Comparison of ENCODE assay signal across 21 cellular contexts in genomic region chr3:196849180-196849721, GRCh38. TPM values are rescaled to one million over a fixed set of nuclear protein-coding genes. Genes with fewer than 3 reads are reported as not detected.
DNase-seq lines count a peak whose midpoint lies in the region; ATAC-seq, FAIRE-seq and TF ChIP-seq lines count a peak whose summit lies in the region.
"Had no signal": no experiment of that assay in that cellular context is flagged by ENCODE, and none has a peak within 500 bp of the region (broad histone marks: within the 10 kb centered on the region; RNA-seq: fewer than 3 reads in every experiment).

No MANE protein-coding gene starts in this region.

- H3K9ac ChIP-seq in K562 (ENCODE audit: insufficient read depth in 1 of 2, low read depth in 2 of 2, low read length in 2 of 2), result peak overlapping the region; percentile 46 to 72; a peak in 3 of 4 replicates
- H3K9ac ChIP-seq: GM23248 had no signal

- intact Hi-C loops in K562 (cut with micrococcal nuclease), result no loop called here

- TF ChIP-seq EP300 in K562 (IDR thresholded peaks at IDR 0.05; ENCODE audit: low read length), result no peak

- no peak for TF ChIP-seq CTCF in K562 (IDR thresholded peaks at IDR 0.05 in 2 of 3, conservative IDR thresholded peaks at IDR 0.05 in 1 of 3; ENCODE audit: insufficient read depth in 2 of 3, low read depth in 1 of 3, low read length in 3 of 3)

- CTCF ChIA-PET in K562 (lab: Yijun Ruan, JAX; ENCODE audit: low intra/inter-chr PET ratio), result no interaction called here

- POLR2A ChIA-PET in K562 (lab: Yijun Ruan, JAX), result interaction anchor here (1.6 kb wide), 1 partner anchor 19 kb away, joined by 5 read pairs; the partner anchor contains the start of gene SENP5

- peak overlapping the region; percentile 59; the same call in 2 of the 3 replicates for H3K27ac ChIP-seq in K562 (ENCODE audit: extremely low read depth, low read depth, low read length)
- H3K27ac ChIP-seq: C4-2B, GM23248 had no signal

- peak; percentile 77 for DNase-seq in NCI-H82 (lab: John Stamatoyannopoulos, UW)
- DNase-seq in NCI-H82 treated with DMSO at 0.1 percent for 48 hours (lab: John Stamatoyannopoulos, UW; ENCODE audit: unreplicated experiment), result no peak
- DNase-seq in EH (ENCODE audit: low read depth), result peak; percentile 22
- DNase-seq in NCI-H524 treated with DMSO at 0.1 percent for 48 hours (lab: John Stamatoyannopoulos, UW), result peak; percentile 63
- DNase-seq in K562 (ENCODE audit: extremely low read depth in 1 of 4, low spot score in 3 of 4), result peak in 2 of 4 experiments; percentile 17 to 45
- no peak for DNase-seq in activated effector memory CD4-positive, alpha-beta T cell treated with Interleukin-2 at 50 U/mL for 16 hours
- DNase-seq: Caco-2; CD4-positive, alpha-beta T cell; DMS79 treated with DMSO at 0.1 percent for 48 hours; EL; GM23248; IMR-90; KBM-7 had no signal

- peak overlapping the region; percentile 93 for H2AFZ ChIP-seq in K562 (ENCODE audit: low read depth, low read length)
- H2AFZ ChIP-seq: GM23248 had no signal

- H3K9me3 ChIP-seq in K562 (replicated peaks; ENCODE audit: control insufficient read depth, insufficient read depth, low read depth, low read length), result no peaks in the 10 kb centered on the region

- no peaks in the 10 kb centered on the region for H3K27me3 ChIP-seq in K562 (ENCODE audit: control insufficient read depth in 2 of 2, insufficient read depth in 2 of 2, low read length in 2 of 2)

- no peak for FAIRE-seq in K562 (lab: Jason Lieb, UNC)
- FAIRE-seq: D721Med, GM12891, GM19239, HTR-8/SVneo had no signal

- TSS peak; percentile 69 for BruUV-seq in K562 (replicated peaks; lab: Mats Ljungman, UMichigan)

- 0 out of 2 replicates have a peak, but pooled peaks have one; percentile 27 for TF ChIP-seq POLR2A in K562 (conservative IDR thresholded peaks at IDR 0.05)

- in situ Hi-C loops in K562 (cut with MboI), result no loop called here

- peak; percentile 61 for ATAC-seq in K562
- no peak for ATAC-seq in GM21367 (IDR thresholded peaks at IDR 0.05; ENCODE audit: unreplicated experiment)
- no peak for ATAC-seq in HG03442 (IDR thresholded peaks at IDR 0.05; ENCODE audit: unreplicated experiment)

- H3K36me3 ChIP-seq in K562 (ENCODE audit: control insufficient read depth, insufficient read depth, low read length), result no peaks in the 10 kb centered on the region
- H3K36me3 ChIP-seq: HAP-1 had no signal

- WGBS in K562 (ENCODE audit: insufficient coverage, low coverage, missing lambda C conversion rate), result 43% methylated on average over 10 of the region's 10 CpGs

- peaks cover 7 to 13% of the 10 kb centered on the region in 2 experiments; a peak in 3 of 5 replicates for H3K4me1 ChIP-seq in K562 (replicated peaks in 1 of 2; ENCODE audit: control insufficient read depth in 2 of 2, insufficient read depth in 2 of 2, low read length in 2 of 2)
- H3K4me1 ChIP-seq: Caco-2, HAP-1 had no signal

- peak overlapping the region; percentile 45; the same call in 1 of the 2 replicates for H3K4me2 ChIP-seq in K562 (ENCODE audit: insufficient read depth, low read length)

- H3K4me3 ChIP-seq in K562, result no peak overlapping the region
- H3K4me3 ChIP-seq: GM23248, HAP-1 had no signal

- no peak for TF ChIP-seq RAD21 in K562 (CRISPR knock-in tag; conservative IDR thresholded peaks at IDR 0.05 in 1 of 2, IDR thresholded peaks at IDR 0.05 in 1 of 2)

- H3K9me1 ChIP-seq in K562 (ENCODE audit: control insufficient read depth, insufficient read depth, low read length), result no peaks in the 10 kb centered on the region

- no peaks in the 10 kb centered on the region for H3K79me2 ChIP-seq in K562 (ENCODE audit: control insufficient read depth, insufficient read depth, low read length)

- H4K20me1 ChIP-seq in K562 (replicated peaks; ENCODE audit: control insufficient read depth, insufficient read depth, low read length), result no peaks in the 10 kb centered on the region

TF ChIP-seq in K562, 482 proteins besides CTCF, POLR2A, EP300 and RAD21 (continues in another document):
- 0 out of 2 replicates have a peak, but pooled peaks have one; percentile 42 for TF ChIP-seq CREB3 (tag; conservative IDR thresholded peaks at IDR 0.05; ENCODE audit: low read depth)
- TF ChIP-seq GATAD2B (IDR thresholded peaks at IDR 0.05; ENCODE audit: borderline replicate concordance), result no peak
- TF ChIP-seq CBFA2T3 (IDR thresholded peaks at IDR 0.05), result no peak
- TF ChIP-seq, protein P1, sequence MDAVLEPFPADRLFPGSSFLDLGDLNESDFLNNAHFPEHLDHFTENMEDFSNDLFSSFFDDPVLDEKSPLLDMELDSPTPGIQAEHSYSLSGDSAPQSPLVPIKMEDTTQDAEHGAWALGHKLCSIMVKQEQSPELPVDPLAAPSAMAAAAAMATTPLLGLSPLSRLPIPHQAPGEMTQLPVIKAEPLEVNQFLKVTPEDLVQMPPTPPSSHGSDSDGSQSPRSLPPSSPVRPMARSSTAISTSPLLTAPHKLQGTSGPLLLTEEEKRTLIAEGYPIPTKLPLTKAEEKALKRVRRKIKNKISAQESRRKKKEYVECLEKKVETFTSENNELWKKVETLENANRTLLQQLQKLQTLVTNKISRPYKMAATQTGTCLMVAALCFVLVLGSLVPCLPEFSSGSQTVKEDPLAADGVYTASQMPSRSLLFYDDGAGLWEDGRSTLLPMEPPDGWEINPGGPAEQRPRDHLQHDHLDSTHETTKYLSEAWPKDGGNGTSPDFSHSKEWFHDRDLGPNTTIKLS (IDR thresholded peaks at IDR 0.05; ENCODE audit: borderline replicate concordance, low read depth), result peak; percentile 53; the same call in 1 of the 2 replicates
- no peak for TF ChIP-seq ETV5 (CRISPR knock-in tag; IDR thresholded peaks at IDR 0.05; ENCODE audit: low read depth)
- TF ChIP-seq, protein P2, sequence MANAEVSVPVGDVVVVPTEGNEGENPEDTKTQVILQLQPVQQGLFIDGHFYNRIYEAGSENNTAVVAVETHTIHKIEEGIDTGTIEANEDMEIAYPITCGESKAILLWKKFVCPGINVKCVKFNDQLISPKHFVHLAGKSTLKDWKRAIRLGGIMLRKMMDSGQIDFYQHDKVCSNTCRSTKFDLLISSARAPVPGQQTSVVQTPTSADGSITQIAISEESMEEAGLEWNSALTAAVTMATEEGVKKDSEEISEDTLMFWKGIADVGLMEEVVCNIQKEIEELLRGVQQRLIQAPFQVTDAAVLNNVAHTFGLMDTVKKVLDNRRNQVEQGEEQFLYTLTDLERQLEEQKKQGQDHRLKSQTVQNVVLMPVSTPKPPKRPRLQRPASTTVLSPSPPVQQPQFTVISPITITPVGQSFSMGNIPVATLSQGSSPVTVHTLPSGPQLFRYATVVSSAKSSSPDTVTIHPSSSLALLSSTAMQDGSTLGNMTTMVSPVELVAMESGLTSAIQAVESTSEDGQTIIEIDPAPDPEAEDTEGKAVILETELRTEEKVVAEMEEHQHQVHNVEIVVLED (CRISPR knock-in tag; IDR thresholded peaks at IDR 0.05), result no peak
- TF ChIP-seq, protein P3, sequence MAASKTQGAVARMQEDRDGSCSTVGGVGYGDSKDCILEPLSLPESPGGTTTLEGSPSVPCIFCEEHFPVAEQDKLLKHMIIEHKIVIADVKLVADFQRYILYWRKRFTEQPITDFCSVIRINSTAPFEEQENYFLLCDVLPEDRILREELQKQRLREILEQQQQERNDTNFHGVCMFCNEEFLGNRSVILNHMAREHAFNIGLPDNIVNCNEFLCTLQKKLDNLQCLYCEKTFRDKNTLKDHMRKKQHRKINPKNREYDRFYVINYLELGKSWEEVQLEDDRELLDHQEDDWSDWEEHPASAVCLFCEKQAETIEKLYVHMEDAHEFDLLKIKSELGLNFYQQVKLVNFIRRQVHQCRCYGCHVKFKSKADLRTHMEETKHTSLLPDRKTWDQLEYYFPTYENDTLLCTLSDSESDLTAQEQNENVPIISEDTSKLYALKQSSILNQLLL (CRISPR knock-in tag; IDR thresholded peaks at IDR 0.05; ENCODE audit: borderline replicate concordance), result no peak

RNA-seq across cellular contexts. Expression of gene SENP5, which starts 18.5 kb away (rescaled TPM):
- 92.0 and 190 TPM in 2 replicates for total RNA-seq in K562 (2011; cell fraction: chromatin; rRNA removed; ENCODE audit: low replicate concordance)
- 43.0 and 53.3 TPM in 2 replicates for total RNA-seq in K562 (2011; cell fraction: nucleolus; rRNA removed)
- total RNA-seq in K562 (2011; cell fraction: nucleoplasm; rRNA removed), result 79.2 and 121 TPM in 2 replicates
- 35.8 and 38.4 TPM in 2 replicates for total RNA-seq in K562 (2014; rRNA removed)
- total RNA-seq in K562 (2014; rRNA removed; fragmentation: Illumina TruSeq; extraction: Trizol), result 59.7 and 66.2 TPM in 2 replicates
- total RNA-seq in K562 (2015; rRNA removed; fragmentation: Illumina TruSeq; extraction: Trizol), result 51.1 and 54.4 TPM in 2 replicates
- 41.4 and 41.7 TPM in 2 replicates for total RNA-seq in K562 (2021)
- 45.1 and 48.8 TPM in 2 replicates for polyA plus RNA-seq in K562 (2011; rRNA removed)
- 11.2 and 19.8 TPM in 2 replicates for polyA plus RNA-seq in K562 (2011; cell fraction: cytosol; rRNA removed)
- polyA plus RNA-seq in K562 (2011; cell fraction: nucleus; rRNA removed), result 45.3 and 60.0 TPM in 2 replicates
- 17.8 and 21.4 TPM in 2 replicates for polyA plus RNA-seq in K562 (2012)
- 23.8 and 26.0 TPM in 2 replicates for polyA plus RNA-seq in K562 (2014; fragmentation: Illumina TruSeq; extraction: Trizol)
- polyA plus RNA-seq in K562 (2014; fragmentation: Nextera tagmentation; extraction: Ambion mirVana), result 10 to 100 TPM; 18.3 to 24.8 TPM
- 28.1 and 30.7 TPM in 2 replicates for polyA plus RNA-seq in K562 (2014; rRNA removed)
- polyA minus RNA-seq in K562 (2011; rRNA and poly(A)+ RNA removed), result 142 and 156 TPM in 2 replicates
- 63.5 and 63.9 TPM in 2 replicates for polyA minus RNA-seq in K562 (2011; cell fraction: cytosol; rRNA and poly(A)+ RNA removed)
- 24.9 and 55.4 TPM in 2 replicates for polyA minus RNA-seq in K562 (2011; cell fraction: nucleus; rRNA and poly(A)+ RNA removed)

Comparison
In these comparisons a context has a peak if more than half of its experiments do, and no peak if none do; other contexts are left out.
1. DNase-seq: peak in NCI-H82 (single experiment), EH (single experiment) and NCI-H524 treated with DMSO at 0.1 percent for 48 hours (single experiment); none in NCI-H82 treated with DMSO at 0.1 percent for 48 hours (single experiment) and activated effector memory CD4-positive, alpha-beta T cell treated with Interleukin-2 at 50 U/mL for 16 hours (single experiment).